ENCODE assay signal across 8 cellular contexts in genomic region chr1:43073490-43074230, GRCh38.
DNase-seq lines count a peak whose midpoint lies in the region; ATAC-seq, FAIRE-seq and TF ChIP-seq lines count a peak whose summit lies in the region.

No MANE protein-coding gene starts in this region.

- CTCF ChIA-PET in SK-N-SH (lab: Yijun Ruan, JAX), result interaction anchor here (0.5 to 18.4 kb wide), 94 partner anchors 8 to 735 kb away, joined by 3 to 607 read pairs (median 5); partner anchors contain the start of genes C1orf50, P3H1, TMEM269 and ZNF691

- peak; percentile 99 for TF ChIP-seq RAD21 in SK-N-SH (IDR thresholded peaks at IDR 0.05; ENCODE audit: low read length)

- H3K4me1 ChIP-seq in SK-N-SH (ENCODE audit: control insufficient read depth in 1 of 2, insufficient read depth in 2 of 2, low read depth in 1 of 2, low read length in 1 of 2), result peaks cover 0 to 10% of the 10 kb centered on the region in 2 experiments; a peak in 1 of 4 replicates
- H3K4me1 ChIP-seq in pancreas, result no peaks in the 10 kb centered on the region
- peaks cover 0 to 29% (median 3%) of the 10 kb centered on the region in 4 donors for H3K4me1 ChIP-seq in tibial nerve

- TF ChIP-seq EP300 in SK-N-SH (IDR thresholded peaks at IDR 0.05; ENCODE audit: borderline replicate concordance in 1 of 2, low read depth in 1 of 2, low read length in 1 of 2), result no peak
- TF ChIP-seq EP300 in tibial nerve (IDR thresholded peaks at IDR 0.05), result peak in 1 of 2 donors; percentile 14

- no peaks in the 10 kb centered on the region for H3K36me3 ChIP-seq in SK-N-SH (replicated peaks in 1 of 2; ENCODE audit: control insufficient read depth in 1 of 2, insufficient read depth in 2 of 2, low read length in 1 of 2)
- no peaks in the 10 kb centered on the region for H3K36me3 ChIP-seq in pancreas
- H3K36me3 ChIP-seq in tibial nerve, result no peaks in the 10 kb centered on the region

- H3K9ac ChIP-seq in SK-N-SH, result no peak overlapping the region

- H3K9me2 ChIP-seq in SK-N-SH, result no peaks in the 10 kb centered on the region

- H3K27me3 ChIP-seq in SK-N-SH (ENCODE audit: insufficient read depth) (no peaks in the 10 kb centered on the region), pancreas (no peaks in the 10 kb centered on the region), tibial nerve (no peaks in the 10 kb centered on the region)

- H4K20me1 ChIP-seq in SK-N-SH (ENCODE audit: insufficient read depth), result no peaks in the 10 kb centered on the region

- no peak for TF ChIP-seq POLR2A in tibial nerve (IDR thresholded peaks at IDR 0.05)

- H3K4me3 ChIP-seq in SK-N-SH (ENCODE audit: low read depth in 2 of 2, low read length in 1 of 2) (no peak overlapping the region; a peak in 1 of 4 replicates), pancreas (no peak overlapping the region), tibial nerve (no peak overlapping the region)

- ATAC-seq in pancreas (peak; percentile 85 to 97 (median 96)), GM21360 (IDR thresholded peaks at IDR 0.05; ENCODE audit: unreplicated experiment) (no peak)

- DNase-seq in MV-4-11 (lab: John Stamatoyannopoulos, UW) (peak; percentile 59), SK-N-SH (peak; percentile 81), glomerular endothelial cell (ENCODE audit: extremely low read depth, low read depth, low spot score) (peak; percentile 29), pancreas (peak; percentile 55 to 77 (median 67)), tibial nerve (ENCODE audit: low spot score in 2 of 2) (peak; percentile 58 to 81)
- peak; percentile 74 for DNase-seq in activated naive CD4-positive, alpha-beta T cell treated with Interleukin-2 at 50 U/mL for 16 hours

- H3K79me2 ChIP-seq in SK-N-SH (ENCODE audit: insufficient read depth), result no peaks in the 10 kb centered on the region

- H3K9me3 ChIP-seq in SK-N-SH, result no peaks in the 10 kb centered on the region
- no peaks in the 10 kb centered on the region for H3K9me3 ChIP-seq in pancreas
- no peaks in the 10 kb centered on the region for H3K9me3 ChIP-seq in tibial nerve

- H3K27ac ChIP-seq in SK-N-SH (ENCODE audit: low read depth in 2 of 2, low read length in 1 of 2) (no peak overlapping the region), pancreas (no peak overlapping the region), tibial nerve (peak overlapping the region in 2 of 4 donors; percentile 15 to 24)

- H3F3A ChIP-seq in SK-N-SH (replicated peaks; ENCODE audit: insufficient read depth), result no peaks in the 10 kb centered on the region

- H2AFZ ChIP-seq in SK-N-SH (ENCODE audit: low read depth), result no peak overlapping the region

- intact Hi-C loops in pancreas (cut with DNase I), result loop anchor here in 2 of 3 donors (5.0 to 10.0 kb wide), 2 partner anchors 159 to 161 kb away; no protein-coding TSS in a partner anchor

- FAIRE-seq in G401.6 (lab: Jason Lieb, UNC) (peak; percentile 90), pancreas (lab: Jason Lieb, UNC) (peak; percentile 13)

- TF ChIP-seq CTCF in SK-N-SH (IDR thresholded peaks at IDR 0.05) (peak; percentile 82), pancreas (IDR thresholded peaks at IDR 0.05) (peak; percentile 60 to 78 (median 69)), tibial nerve (IDR thresholded peaks at IDR 0.05) (peak; percentile 66 to 95 (median 81))

- POLR2A ChIA-PET in SK-N-SH (lab: Yijun Ruan, JAX), result interaction anchor here (0.5 to 3.1 kb wide), 10 partner anchors 90 to 306 kb away, joined by 3 to 22 read pairs (median 3); partner anchors contain the start of genes C1orf50 and P3H1

- no peak overlapping the region for H3K4me2 ChIP-seq in SK-N-SH

- WGBS in SK-N-SH (ENCODE audit: low lambda C conversion rate), result 25% methylated on average over 8 of the region's 8 CpGs
- 14 to 15% methylated on average over 8 of the region's 8 CpGs for WGBS in pancreas, 2 donors
- 22 to 24% methylated on average over 8 of the region's 8 CpGs for WGBS in tibial nerve, 2 donors

TF ChIP-seq in SK-N-SH, 30 proteins besides CTCF, POLR2A, EP300 and RAD21:
- TF ChIP-seq RFX5 (IDR thresholded peaks at IDR 0.05; ENCODE audit: low read length) (no peak), USF2 (IDR thresholded peaks at IDR 0.05; ENCODE audit: borderline replicate concordance, low read depth, low read length) (no peak), ZBTB33 (IDR thresholded peaks at IDR 0.05; ENCODE audit: borderline replicate concordance, low read depth) (no peak), YY1 (IDR thresholded peaks at IDR 0.05; ENCODE audit: low read depth) (no peak), PBX3 (IDR thresholded peaks at IDR 0.05) (no peak), FOXM1 (IDR thresholded peaks at IDR 0.05; ENCODE audit: low read depth) (no peak), RCOR1 (IDR thresholded peaks at IDR 0.05; ENCODE audit: low read length) (0 out of 2 replicates have a peak, but pooled peaks have one; percentile 29), FOXJ3 (CRISPR knock-in tag; IDR thresholded peaks at IDR 0.05) (no peak), TAF1 (IDR thresholded peaks at IDR 0.05; ENCODE audit: borderline replicate concordance, low read depth, low read length) (no peak), SMC3 (IDR thresholded peaks at IDR 0.05; ENCODE audit: low read depth, low read length) (peak; percentile 100)
TF ChIP-seq in SK-N-SH: peak in this region for 2.

Comparison
In these comparisons a context has a peak if more than half of its experiments do, and no peak if none do; other contexts are left out.
1. DNase-seq: peak in every context shown above with its lines; median percentile 81 in SK-N-SH; 74 in activated naive CD4-positive, alpha-beta T cell treated with Interleukin-2 at 50 U/mL for 16 hours; 70 in tibial nerve; 67 in pancreas; 59 in MV-4-11; 29 in glomerular endothelial cell.